Comparison of ENCODE assay signal across 14 cellular contexts in the genomic region with DNA sequence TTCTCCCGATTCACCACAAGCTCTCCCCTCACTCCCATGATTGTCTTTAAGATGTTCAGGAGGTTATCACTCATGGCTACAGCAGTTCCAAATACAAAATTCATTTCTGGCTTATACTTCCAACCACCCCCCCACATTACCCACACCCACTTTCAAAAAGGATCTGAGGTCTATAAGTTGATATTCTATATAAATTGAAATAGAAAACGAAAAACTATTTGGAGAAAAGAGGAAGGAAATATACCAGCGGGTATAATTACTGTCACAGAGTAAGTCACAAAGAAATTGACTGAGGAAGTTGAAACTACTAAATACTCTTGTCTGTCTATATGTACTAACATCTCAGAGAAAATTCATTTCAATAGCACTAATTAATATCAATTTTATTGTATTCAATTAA.
DNase-seq lines count a peak whose midpoint lies in the region; ATAC-seq, FAIRE-seq and TF ChIP-seq lines count a peak whose summit lies in the region.
"Had no signal": no experiment of that assay in that cellular context is flagged by ENCODE, and none has a peak within 500 bp of the region (broad histone marks: within the 10 kb centered on the region; RNA-seq: fewer than 3 reads in every experiment).

No MANE protein-coding gene starts in this region.

- H3K27me3 ChIP-seq in mesenchymal stem cell (ENCODE audit: control insufficient read depth in 1 of 2, insufficient read depth in 1 of 2, low read length in 2 of 2) = no peaks in the 10 kb centered on the region
- no peaks in the 10 kb centered on the region for H3K27me3 ChIP-seq in Peyer's patch
- H3K27me3 ChIP-seq: transverse colon had no signal

- POLR2A ChIA-PET in T-cell (lab: Charles Lee) = interaction anchor here in 1 of 2 donors (0.5 kb wide), 1 partner anchor 54 kb away, joined by 3 read pairs; no protein-coding TSS in a partner anchor

- H3K4me3 Mint-ChIP-seq in T-cell = no peak overlapping the region
- H3K4me3 Mint-ChIP-seq: activated T-helper 1 cell treated with anti-CD3 and anti-CD28 coated beads, Interleukin-12 subunit alpha, Interleukin-12 subunit beta, Interleukin-2, Interleukin-4 antibody, amounts not matched to agents 30 ng/mL and 10 ng/mL and 1 ng/mL, durations not matched to agents 14 hours and 24 hours and 36 hours; brain had no signal

- no peak overlapping the region for H3K23ac ChIP-seq in mesenchymal stem cell (ENCODE audit: low read length in 2 of 2)

- H2AFZ ChIP-seq in mesenchymal stem cell (ENCODE audit: low read depth, low read length) = no peak overlapping the region

- no peak overlapping the region for H4K8ac ChIP-seq in mesenchymal stem cell (ENCODE audit: low read length)

- no peak overlapping the region for H2BK120ac ChIP-seq in mesenchymal stem cell (ENCODE audit: low read depth, low read length)

- H3K14ac ChIP-seq in mesenchymal stem cell (ENCODE audit: low read length in 2 of 2) = no peak overlapping the region

- H3K27ac ChIP-seq in mesenchymal stem cell (ENCODE audit: low read length, poor library complexity, severe bottlenecking) = no peak overlapping the region
- H3K27ac ChIP-seq in Peyer's patch = no peak overlapping the region
- H3K27ac ChIP-seq: transverse colon had no signal

- no peak for FAIRE-seq in H54 (lab: Jason Lieb, UNC)

- H3K4me1 ChIP-seq in mesenchymal stem cell (ENCODE audit: control insufficient read depth, insufficient read depth, low read depth, low read length) (no peaks in the 10 kb centered on the region), Peyer's patch (no peaks in the 10 kb centered on the region)

- H3K79me1 ChIP-seq in mesenchymal stem cell (replicated peaks; ENCODE audit: low read length, poor library complexity, severe bottlenecking) = no peaks in the 10 kb centered on the region

- no peak overlapping the region for H3K18ac ChIP-seq in mesenchymal stem cell (ENCODE audit: low read depth in 1 of 2, low read length in 2 of 2)

- 100% methylated on average over 1 of the region's 3 CpGs for WGBS in mesenchymal stem cell

- CTCF ChIA-PET in T-cell (lab: Charles Lee) = interaction anchor here in 1 of 2 donors (0.5 kb wide), 1 partner anchor 1011 kb away, joined by 3 read pairs; no protein-coding TSS in a partner anchor

- no peak for TF ChIP-seq CTCF in Peyer's patch (IDR thresholded peaks at IDR 0.05)

- H4K91ac ChIP-seq in mesenchymal stem cell (ENCODE audit: low read length) = no peak overlapping the region

- H3K4me3 ChIP-seq in mesenchymal stem cell (ENCODE audit: insufficient read depth in 1 of 2, low read depth in 1 of 2, low read length in 2 of 2) (no peak overlapping the region), Peyer's patch (no peak overlapping the region)
- H3K4me3 ChIP-seq: transverse colon had no signal

- ATAC-seq in GM18517 (IDR thresholded peaks at IDR 0.05; ENCODE audit: unreplicated experiment) (peak; percentile 68), GM21723 (IDR thresholded peaks at IDR 0.05; ENCODE audit: unreplicated experiment) (peak; percentile 68), T-cell (replicated peaks in 1 of 4) (no peak)

- H2BK15ac ChIP-seq in mesenchymal stem cell (ENCODE audit: low read depth, poor library complexity, severe bottlenecking) = peak overlapping the region; percentile 57

- H3K4ac ChIP-seq in mesenchymal stem cell (ENCODE audit: low read depth in 1 of 2, low read length in 2 of 2) = no peak overlapping the region

- no peak overlapping the region for H3K9ac ChIP-seq in mesenchymal stem cell (ENCODE audit: low read length)

- peaks cover 0 to 8% (median 6%) of the 10 kb centered on the region in 3 donors for H3K4me1 Mint-ChIP-seq in T-cell

- no peaks in the 10 kb centered on the region for H3K36me3 ChIP-seq in mesenchymal stem cell (ENCODE audit: control insufficient read depth in 1 of 2, insufficient read depth in 2 of 2, low read depth in 1 of 2, low read length in 2 of 2)
- no peaks in the 10 kb centered on the region for H3K36me3 ChIP-seq in Peyer's patch
- H3K36me3 ChIP-seq: transverse colon had no signal

- H3K27me3 Mint-ChIP-seq in T-cell = peaks cover 3 to 8% of the 10 kb centered on the region in 2 donors

- H3K36me3 Mint-ChIP-seq in T-cell = no peaks in the 10 kb centered on the region
- H3K36me3 Mint-ChIP-seq: brain had no signal

- no peak overlapping the region for H2BK12ac ChIP-seq in mesenchymal stem cell (ENCODE audit: low read length in 2 of 2)

- H2BK5ac ChIP-seq in mesenchymal stem cell (ENCODE audit: low read depth, low read length, poor library complexity, severe bottlenecking) = no peak overlapping the region

- H3K9me3 Mint-ChIP-seq in T-cell = no peaks in the 10 kb centered on the region
- H3K9me3 Mint-ChIP-seq: activated T-helper 1 cell treated with anti-CD3 and anti-CD28 coated beads, Interleukin-12 subunit alpha, Interleukin-12 subunit beta, Interleukin-2, Interleukin-4 antibody, amounts not matched to agents 30 ng/mL and 10 ng/mL and 1 ng/mL, durations not matched to agents 14 hours and 24 hours and 36 hours; brain had no signal

- DNase-seq in Kasumi-1 (lab: John Stamatoyannopoulos, UW) (peak; percentile 56 to 69), mesenchymal stem cell (no peak), T-cell (no peak), Peyer's patch (no peak), NCI-H2107 treated with DMSO at 0.1 percent for 48 hours (lab: John Stamatoyannopoulos, UW; ENCODE audit: unreplicated experiment) (no peak), H54 (ENCODE audit: insufficient read length, low spot score) (no peak)
- DNase-seq: activated CD4-positive, alpha-beta T cell treated with anti-CD3 and anti-CD28 coated beads for 1 hour; hippocampal formation; retina; transverse colon had no signal

- no peak overlapping the region for H3K4me2 ChIP-seq in mesenchymal stem cell (ENCODE audit: low read length, poor library complexity, severe bottlenecking)

- H2AK5ac ChIP-seq in mesenchymal stem cell (ENCODE audit: low read length, severe bottlenecking) = no peak overlapping the region

- no peaks in the 10 kb centered on the region for H3K9me3 ChIP-seq in mesenchymal stem cell (ENCODE audit: control insufficient read depth, low read length)
- no peaks in the 10 kb centered on the region for H3K9me3 ChIP-seq in Peyer's patch
- H3K9me3 ChIP-seq: transverse colon had no signal

- TF ChIP-seq POLR2A in Peyer's patch (IDR thresholded peaks at IDR 0.05) = no peak
- no peak for TF ChIP-seq POLR2A in H54 (IDR thresholded peaks at IDR 0.05; ENCODE audit: low read depth, low read length)

- peak overlapping the region in 1 of 2 donors; percentile 41 for H3K27ac Mint-ChIP-seq in T-cell
- H3K27ac Mint-ChIP-seq: activated T-helper 1 cell treated with anti-CD3 and anti-CD28 coated beads, Interleukin-12 subunit alpha, Interleukin-12 subunit beta, Interleukin-2, Interleukin-4 antibody, amounts not matched to agents 30 ng/mL and 10 ng/mL and 1 ng/mL, durations not matched to agents 14 hours and 24 hours and 36 hours; brain had no signal

Comparison
In these comparisons a context has a peak if more than half of its experiments do, and no peak if none do; other contexts are left out.
1. ATAC-seq: peak in GM18517 (single experiment) and GM21723 (single experiment); none in T-cell (0 of 4).
2. DNase-seq: peak in Kasumi-1 (2 of 2); none in mesenchymal stem cell (single experiment), T-cell (0 of 34), Peyer's patch (0 of 3), NCI-H2107 treated with DMSO at 0.1 percent for 48 hours (single experiment) and H54 (single experiment).